Comparison of ENCODE assay signal across 8 cellular contexts in the genomic region with DNA sequence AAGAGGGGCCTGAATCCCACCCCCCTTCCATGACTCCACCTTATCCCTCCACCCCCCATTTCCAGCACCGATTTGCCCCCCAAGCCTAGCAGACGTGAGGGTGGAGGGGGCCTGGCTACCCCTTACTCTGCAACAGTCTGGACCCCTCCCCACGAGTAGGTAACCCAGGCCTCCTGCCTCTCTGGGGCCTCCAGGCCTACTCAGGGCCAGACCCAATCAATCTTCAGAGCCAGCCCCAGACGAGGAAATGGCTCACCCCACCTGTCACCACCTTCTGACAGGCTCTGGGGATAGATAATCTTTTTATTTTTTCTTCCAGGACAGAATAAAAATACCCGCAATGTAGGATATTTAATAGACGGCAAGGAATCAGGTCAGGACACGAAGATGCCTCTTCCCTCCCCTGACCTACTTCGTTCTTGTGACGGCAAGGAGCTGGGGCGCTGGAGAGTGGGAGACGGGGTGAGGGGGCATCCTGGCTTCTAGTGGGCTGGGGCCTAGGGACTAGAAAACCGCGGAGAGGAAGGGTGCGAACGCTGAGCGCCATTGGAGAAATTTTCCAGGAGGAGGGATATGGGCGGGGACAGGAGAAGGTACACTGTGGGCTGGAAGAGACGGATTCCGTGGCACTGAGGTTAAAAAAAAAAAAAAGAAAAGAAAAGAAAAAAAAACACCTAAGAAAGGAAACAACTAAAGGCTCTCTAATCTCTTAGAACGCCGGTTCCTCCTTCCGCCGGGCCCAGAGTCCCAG. TPM values are rescaled to one million over a fixed set of nuclear protein-coding genes. Genes with fewer than 3 reads are reported as not detected.
A peak's percentile ranks its signal among the peaks of the same experiment; 100 is the strongest.
DNase-seq lines count a peak whose midpoint lies in the region; ATAC-seq and TF ChIP-seq lines count a peak whose summit lies in the region.

No MANE protein-coding gene starts in this region.

- peak overlapping the region; percentile 91 for H3K4me3 Mint-ChIP-seq in osteocyte (ENCODE audit: unreplicated experiment)

- H3K27ac Mint-ChIP-seq in osteocyte (ENCODE audit: unreplicated experiment), result peak overlapping the region; percentile 90

- no peaks in the 10 kb centered on the region for H3K36me3 Mint-ChIP-seq in osteocyte (ENCODE audit: unreplicated experiment)

- H3K4me1 Mint-ChIP-seq in osteocyte (ENCODE audit: unreplicated experiment), result peaks cover 26% of the 10 kb centered on the region

- H3K9me3 Mint-ChIP-seq in osteocyte (ENCODE audit: unreplicated experiment), result no peaks in the 10 kb centered on the region

- TF ChIP-seq CTCF in fibroblast of mammary gland (conservative IDR thresholded peaks at IDR 0.05; ENCODE audit: control insufficient read depth, insufficient read depth, low read depth, low read length) (no peak), osteocyte (IDR thresholded peaks at IDR 0.05) (no peak)

- DNase-seq in NCI-H2029 treated with DMSO at 0.1 percent for 48 hours (lab: John Stamatoyannopoulos, UW) (peak; percentile 64), NCI-H2029 (lab: John Stamatoyannopoulos, UW) (no peak), fibroblast of mammary gland (ENCODE audit: low read depth) (no peak), osteocyte (ENCODE audit: extremely low spot score, unreplicated experiment) (no peak), amniotic stem cell (lab: John Stamatoyannopoulos, UW) (no peak)
- peak; percentile 18 to 34 for DNase-seq in activated CD4-positive, alpha-beta T cell treated with anti-CD3 and anti-CD28 coated beads, Interleukin-2, amount 50 U/mL, for 4 hours
- DNase-seq in activated CD4-positive, CD25-positive, alpha-beta regulatory T cell (lab: John Stamatoyannopoulos, UW), result no peak

- H3K4me3 ChIP-seq in fibroblast of mammary gland (ENCODE audit: control insufficient read depth, low read depth, low read length), result peak overlapping the region; percentile 61

- no peaks in the 10 kb centered on the region for H3K27me3 Mint-ChIP-seq in osteocyte (ENCODE audit: unreplicated experiment)

- no peak for ATAC-seq in HG03439 (IDR thresholded peaks at IDR 0.05; ENCODE audit: unreplicated experiment)

RNA-seq across cellular contexts. Expression of a gene that starts 0.9 kb away (rescaled TPM):
- total RNA-seq in osteocyte, result 17.1 and 19.7 TPM in 2 replicates

RNA-seq across cellular contexts. Expression of a gene that starts 13.7 kb away (rescaled TPM):
- total RNA-seq in osteocyte, result not detected in 2 replicates

RNA-seq across cellular contexts. Expression of a gene that starts 45.2 kb away (rescaled TPM):
- 15.4 and 17.9 TPM in 2 replicates for total RNA-seq in osteocyte

RNA-seq across cellular contexts. Expression of a gene that starts 47.8 kb away (rescaled TPM):
- 1,528 and 1,579 TPM in 2 replicates for total RNA-seq in osteocyte

Comparison
In these comparisons a context has a peak if more than half of its experiments do, and no peak if none do; other contexts are left out.
1. DNase-seq: peak in NCI-H2029 treated with DMSO at 0.1 percent for 48 hours (single experiment) and activated CD4-positive, alpha-beta T cell treated with anti-CD3 and anti-CD28 coated beads, Interleukin-2, amount 50 U/mL, for 4 hours (2 of 2); none in NCI-H2029 (single experiment), fibroblast of mammary gland (single experiment), osteocyte (single experiment), amniotic stem cell (single experiment) and activated CD4-positive, CD25-positive, alpha-beta regulatory T cell (0 of 4).